13 cellular contexts compared by ENCODE assay signal in genomic region chr16:76854234-76854633, GRCh38.
DNase-seq lines count a peak whose midpoint lies in the region; TF ChIP-seq lines count a peak whose summit lies in the region.
"Had no signal": no experiment of that assay in that cellular context is flagged by ENCODE, and none has a peak within 500 bp of the region (broad histone marks: within the 10 kb centered on the region; RNA-seq: fewer than 3 reads in every experiment).

No MANE protein-coding gene starts in this region.

- H3K27me3 ChIP-seq in PC-9 (ENCODE audit: insufficient read depth, low read depth) (no peaks in the 10 kb centered on the region), osteoblast (ENCODE audit: insufficient read depth, low read length) (no peaks in the 10 kb centered on the region), tibial nerve (no peaks in the 10 kb centered on the region)

- DNase-seq in NCI-H82 (lab: John Stamatoyannopoulos, UW) (peak; percentile 0), NCI-H82 treated with DMSO at 0.1 percent for 48 hours (lab: John Stamatoyannopoulos, UW; ENCODE audit: unreplicated experiment) (no peak), PC-9 (no peak), fibroblast of mammary gland (ENCODE audit: low read depth) (peak; percentile 8), osteoblast (ENCODE audit: insufficient read length, low spot score, missing footprints) (no peak), tibial nerve (ENCODE audit: low spot score in 2 of 2) (no peak), cerebellar nuclear complex (lab: John Stamatoyannopoulos, UW) (no peak), NCI-H2171 treated with DMSO at 0.1 percent for 48 hours (lab: John Stamatoyannopoulos, UW) (no peak)
- DNase-seq: activated CD4-positive, alpha-beta T cell treated with anti-CD3 and anti-CD28 coated beads, Interleukin-2, amount 10 ng/mL, durations not matched to agents 24 days and 14 days; foreskin melanocyte; immature natural killer cell; T-helper 17 cell had no signal

- POLR2A ChIA-PET in PC-9 (lab: Charles Lee; ENCODE audit: unreplicated experiment): no interaction called here

- H3K9me3 ChIP-seq in PC-9 (ENCODE audit: insufficient read depth, low read depth) (no peaks in the 10 kb centered on the region), osteoblast (ENCODE audit: low read depth, low read length) (no peaks in the 10 kb centered on the region), tibial nerve (peaks cover 0 to 8% (median 0%) of the 10 kb centered on the region in 4 donors)

- no TSS peak for BruUV-seq in PC-9 (replicated peaks; lab: Mats Ljungman, UMichigan)

- no peak for TF ChIP-seq POLR2A in tibial nerve (IDR thresholded peaks at IDR 0.05)

- H3K79me2 ChIP-seq in PC-9 (ENCODE audit: low read depth): no peaks in the 10 kb centered on the region
- no peaks in the 10 kb centered on the region for H3K79me2 ChIP-seq in osteoblast (ENCODE audit: insufficient read depth, low read length)

- H4K20me1 ChIP-seq in PC-9 (ENCODE audit: insufficient read depth) (no peaks in the 10 kb centered on the region), osteoblast (ENCODE audit: insufficient read depth, low read length) (no peaks in the 10 kb centered on the region)

- H3K4me3 ChIP-seq in PC-9: no peak overlapping the region
- H3K4me3 ChIP-seq in fibroblast of mammary gland (ENCODE audit: control insufficient read depth, low read depth, low read length): no peak overlapping the region
- H3K4me3 ChIP-seq in osteoblast (ENCODE audit: insufficient read depth, low read length): no peak overlapping the region
- no peak overlapping the region for H3K4me3 ChIP-seq in tibial nerve
- H3K4me3 ChIP-seq: smooth muscle cell had no signal

- H3K4me1 ChIP-seq in PC-9 (replicated peaks; ENCODE audit: insufficient read depth) (no peaks in the 10 kb centered on the region), osteoblast (ENCODE audit: insufficient read depth, low read length) (no peaks in the 10 kb centered on the region), tibial nerve (no peaks in the 10 kb centered on the region)

- TF ChIP-seq CTCF in PC-9 (conservative IDR thresholded peaks at IDR 0.05): peak; percentile 23; the same call in 1 of the 2 replicates
- TF ChIP-seq CTCF in fibroblast of mammary gland (conservative IDR thresholded peaks at IDR 0.05; ENCODE audit: control insufficient read depth, insufficient read depth, low read depth, low read length): peak; percentile 17
- TF ChIP-seq CTCF in osteoblast (IDR thresholded peaks at IDR 0.05; ENCODE audit: extremely low read depth, low read depth, low read length): peak; percentile 44
- TF ChIP-seq CTCF in tibial nerve (IDR thresholded peaks at IDR 0.05): no peak

- no peaks in the 10 kb centered on the region for H3F3A ChIP-seq in PC-9 (ENCODE audit: insufficient read depth, low read depth)

- no peaks in the 10 kb centered on the region for H3K36me3 ChIP-seq in PC-9 (ENCODE audit: low read depth)
- no peaks in the 10 kb centered on the region for H3K36me3 ChIP-seq in osteoblast (ENCODE audit: insufficient read depth, low read length)
- H3K36me3 ChIP-seq in tibial nerve: no peaks in the 10 kb centered on the region

- H2AFZ ChIP-seq in PC-9: no peak overlapping the region
- no peak overlapping the region for H2AFZ ChIP-seq in osteoblast (ENCODE audit: low read length)

- H3K27ac ChIP-seq in PC-9 (no peak overlapping the region), osteoblast (ENCODE audit: low read depth, low read length) (no peak overlapping the region), tibial nerve (no peak overlapping the region)

- 83% methylated on average over 5 of the region's 5 CpGs for WGBS in tibial nerve, 2 donors

- CTCF ChIA-PET in PC-9 (lab: Charles Lee): no interaction called here

- H3K4me2 ChIP-seq in PC-9: no peak overlapping the region
- no peak overlapping the region for H3K4me2 ChIP-seq in osteoblast (ENCODE audit: insufficient read depth, low read length)
- H3K4me2 ChIP-seq: smooth muscle cell had no signal

- intact Hi-C loops in PC-9 (cut with micrococcal nuclease; ENCODE audit: unreplicated experiment): no loop called here

- H3K9me2 ChIP-seq in PC-9 (ENCODE audit: insufficient read depth): no peaks in the 10 kb centered on the region

- no peak for TF ChIP-seq EP300 in tibial nerve (IDR thresholded peaks at IDR 0.05)

Comparison
In these comparisons a context has a peak if more than half of its experiments do, and no peak if none do; other contexts are left out.
1. DNase-seq: peak in NCI-H82 (single experiment) and fibroblast of mammary gland (single experiment); none in NCI-H82 treated with DMSO at 0.1 percent for 48 hours (single experiment), PC-9 (0 of 2), osteoblast (single experiment), tibial nerve (0 of 2), cerebellar nuclear complex (0 of 2) and NCI-H2171 treated with DMSO at 0.1 percent for 48 hours (single experiment).
2. CTCF ChIP-seq: peak in PC-9 (single experiment), fibroblast of mammary gland (single experiment) and osteoblast (single experiment); none in tibial nerve (0 of 5).